ENCODE assay signal across 24 cellular contexts in genomic region chr4:47193179-47193578, GRCh38.
"Had no signal": no experiment of that assay in that cellular context is flagged by ENCODE, and none has a peak within 500 bp of the region (broad histone marks: within the 10 kb centered on the region; RNA-seq: fewer than 3 reads in every experiment).

No MANE protein-coding gene starts in this region.

- H3K36me3 ChIP-seq: colonic mucosa, esophagus muscularis mucosa, esophagus squamous epithelium, gastrocnemius medialis, gastroesophageal sphincter, heart left ventricle, heart right ventricle had no signal

- H3K27ac ChIP-seq: colonic mucosa, coronary artery, epithelial cell of prostate, esophagus muscularis mucosa, esophagus squamous epithelium, foreskin keratinocyte, gastrocnemius medialis, gastroesophageal sphincter, heart left ventricle, heart right ventricle had no signal

- H3K4me3 ChIP-seq: colonic mucosa, coronary artery, dorsolateral prefrontal cortex, esophagus muscularis mucosa, esophagus squamous epithelium, gastrocnemius medialis, gastroesophageal sphincter, heart left ventricle, heart right ventricle had no signal

- H3K4me1 ChIP-seq: colonic mucosa, esophagus muscularis mucosa, esophagus squamous epithelium, gastrocnemius medialis, gastroesophageal sphincter had no signal

- H3K9me3 ChIP-seq: colonic mucosa, esophagus muscularis mucosa, esophagus squamous epithelium, gastrocnemius medialis, gastroesophageal sphincter, heart left ventricle, heart right ventricle had no signal

- DNase-seq: colonic mucosa; cortex of kidney; dermis blood vessel endothelial cell; dorsolateral prefrontal cortex; effector CD4-positive, alpha-beta T cell; effector CD8-positive, alpha-beta T cell; effector memory CD4-positive, alpha-beta T cell; effector memory CD8-positive, alpha-beta T cell; endodermal cell; erythroblast; esophagus squamous epithelium; foreskin fibroblast; foreskin keratinocyte; foreskin melanocyte; gastrocnemius medialis; glutamatergic neuron; head of caudate nucleus; heart left ventricle; heart right ventricle had no signal

- ATAC-seq: effector memory CD8-positive, alpha-beta T cell; esophagus mucosa; foreskin keratinocyte; gastrocnemius medialis; gastroesophageal sphincter; heart left ventricle; heart right ventricle had no signal

- H3K27me3 ChIP-seq: colonic mucosa, dorsolateral prefrontal cortex, esophagus muscularis mucosa, esophagus squamous epithelium, gastrocnemius medialis, gastroesophageal sphincter, heart left ventricle, heart right ventricle had no signal
